In the genomic region with DNA sequence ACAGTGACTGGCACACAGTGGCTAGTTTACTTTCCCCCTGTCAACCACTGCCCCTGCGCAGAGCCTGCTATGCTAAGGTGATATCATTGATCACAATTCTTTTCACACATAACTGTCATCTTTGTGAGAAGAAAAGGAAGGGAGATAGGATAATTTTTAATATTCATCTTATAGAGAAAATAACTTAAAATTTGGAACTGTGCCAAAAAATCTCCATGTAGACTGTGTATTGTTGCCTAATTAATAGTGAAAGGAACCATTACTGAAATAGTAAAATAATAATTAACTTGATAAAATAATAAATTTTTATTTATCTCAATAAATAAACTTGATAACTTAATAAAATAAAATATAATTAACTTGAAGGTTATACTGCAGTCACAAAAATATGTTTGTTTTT, we compare ENCODE assay signal across 10 cellular contexts.
"Had no signal": no experiment of that assay in that cellular context is flagged by ENCODE, and none has a peak within 500 bp of the region (broad histone marks: within the 10 kb centered on the region; RNA-seq: fewer than 3 reads in every experiment).

No MANE protein-coding gene starts in this region.

- H3K4me3 Mint-ChIP-seq: GM23338, H9 had no signal

- FAIRE-seq: H1, H54, HepG2 had no signal

- H3K9me3 Mint-ChIP-seq: H9 had no signal

- H3K9ac ChIP-seq: KMS-11 had no signal

- H2AFZ ChIP-seq: GM23338 had no signal

- H3K27ac ChIP-seq: HL-60, KMS-11 had no signal

- H3K27ac Mint-ChIP-seq: GM23338, H9 had no signal

- ATAC-seq: GM23338, HepG2 had no signal

- H3K4me2 ChIP-seq: GM23338, KMS-11 had no signal

- H3K4me3 ChIP-seq: GM23338 had no signal

- DNase-seq: H9, HCEC 1CT, IMR-90, KBM-7 had no signal
